24 cellular contexts compared by ENCODE assay signal in the genomic region with DNA sequence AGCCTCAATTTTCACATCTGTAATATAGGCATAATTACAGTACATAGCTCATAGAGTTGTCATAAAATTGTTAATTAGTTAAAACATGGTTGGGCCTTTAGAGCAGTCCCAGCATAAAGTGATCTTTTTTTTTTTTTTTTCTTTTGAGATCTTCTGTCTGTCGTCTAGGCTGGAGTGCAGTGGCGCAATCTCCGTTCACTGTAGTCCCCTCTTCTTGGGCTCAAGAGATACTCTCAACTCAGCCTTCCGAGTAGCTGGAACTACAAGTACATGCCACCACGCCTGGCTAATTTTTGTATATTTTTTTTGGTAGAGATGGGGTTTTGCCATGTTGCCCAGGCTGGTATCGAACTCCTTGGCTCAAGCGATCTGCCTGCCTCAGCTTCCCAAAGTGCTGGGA. TPM values are rescaled to one million over a fixed set of nuclear protein-coding genes. Genes with fewer than 3 reads are reported as not detected.
DNase-seq lines count a peak whose midpoint lies in the region; ATAC-seq, FAIRE-seq and TF ChIP-seq lines count a peak whose summit lies in the region.
"Had no signal": no experiment of that assay in that cellular context is flagged by ENCODE, and none has a peak within 500 bp of the region (broad histone marks: within the 10 kb centered on the region; RNA-seq: fewer than 3 reads in every experiment).

No MANE protein-coding gene starts in this region.

- H3K27me3 ChIP-seq in K562 (ENCODE audit: control insufficient read depth in 2 of 2, insufficient read depth in 2 of 2, low read length in 2 of 2) (no peaks in the 10 kb centered on the region), endothelial cell of umbilical vein (ENCODE audit: control insufficient read depth in 2 of 2, insufficient read depth in 2 of 2, low read length in 2 of 2) (no peaks in the 10 kb centered on the region), thyroid gland (no peaks in the 10 kb centered on the region)
- H3K27me3 ChIP-seq: BLaER1 treated with 17β-estradiol and CSF1 and Interleukin-3, amounts not matched to agents 10 nM and 100 nM had no signal

- in situ Hi-C loops in K562 (cut with MboI), result no loop called here

- H4K20me1 ChIP-seq in K562 (replicated peaks; ENCODE audit: control insufficient read depth, insufficient read depth, low read length) (no peaks in the 10 kb centered on the region), endothelial cell of umbilical vein (replicated peaks; ENCODE audit: control insufficient read depth, extremely low read depth, insufficient read depth, low read length) (no peaks in the 10 kb centered on the region)
- H4K20me1 ChIP-seq: BLaER1 treated with 17β-estradiol and CSF1 and Interleukin-3, amounts not matched to agents 10 nM and 100 nM had no signal

- no peak overlapping the region for H3K27ac ChIP-seq in K562 (ENCODE audit: extremely low read depth, low read depth, low read length)
- H3K27ac ChIP-seq in endothelial cell of umbilical vein (ENCODE audit: insufficient read depth, low read depth, low read length), result no peak overlapping the region
- H3K27ac ChIP-seq in thyroid gland, result peak overlapping the region; percentile 14 to 65 (median 43)
- H3K27ac ChIP-seq: 22Rv1; A549; BLaER1 treated with 17β-estradiol and CSF1 and Interleukin-3, amounts not matched to agents 10 nM and 100 nM; C4-2B had no signal

- CTCF ChIA-PET in K562 (lab: Yijun Ruan, JAX; ENCODE audit: low intra/inter-chr PET ratio) (no interaction called here), endothelial cell of umbilical vein (lab: Charles Lee) (interaction anchor here (1.4 kb wide), 2 partner anchors 14 to 34 kb away, joined by 3 read pairs; no protein-coding TSS in a partner anchor)

- H2AFZ ChIP-seq in K562 (ENCODE audit: low read depth, low read length), result no peak overlapping the region
- no peak overlapping the region for H2AFZ ChIP-seq in endothelial cell of umbilical vein (ENCODE audit: low read depth, low read length)

- ATAC-seq in K562, result no peak
- ATAC-seq in GM21360 (IDR thresholded peaks at IDR 0.05; ENCODE audit: unreplicated experiment), result no peak
- ATAC-seq: A549, GM12878 had no signal

- dilution Hi-C loops in endothelial cell of umbilical vein (cut with MboI; ENCODE audit: extremely low pct_ligation_motif_present, low sequenced_read_pairs), result no loop called here

- H3K36me3 ChIP-seq in K562 (ENCODE audit: control insufficient read depth, insufficient read depth, low read length), result peaks cover 69% of the 10 kb centered on the region
- H3K36me3 ChIP-seq in endothelial cell of umbilical vein (ENCODE audit: control insufficient read depth in 2 of 2, extremely low read depth in 1 of 2, insufficient read depth in 2 of 2, low read length in 2 of 2), result no peaks in the 10 kb centered on the region
- no peaks in the 10 kb centered on the region for H3K36me3 ChIP-seq in thyroid gland

- TF ChIP-seq CTCF in K562 (IDR thresholded peaks at IDR 0.05 in 2 of 3, conservative IDR thresholded peaks at IDR 0.05 in 1 of 3; ENCODE audit: insufficient read depth in 2 of 3, low read depth in 1 of 3, low read length in 3 of 3) (no peak), endothelial cell of umbilical vein (IDR thresholded peaks at IDR 0.05; ENCODE audit: extremely low read depth in 1 of 2, insufficient read depth in 1 of 2, low read depth in 1 of 2, low read length in 2 of 2) (no peak), thyroid gland (IDR thresholded peaks at IDR 0.05) (no peak)

- POLR2A ChIA-PET in K562 (lab: Yijun Ruan, JAX), result no interaction called here
- POLR2A ChIA-PET in endothelial cell of umbilical vein (lab: Charles Lee), result no interaction called here

- FAIRE-seq in K562 (lab: Jason Lieb, UNC) (no peak), endothelial cell of umbilical vein (lab: Jason Lieb, UNC) (peak; percentile 4)
- FAIRE-seq: GM12878, GM12892, GM18507 had no signal

- intact Hi-C loops in K562 (cut with micrococcal nuclease) (no loop called here), endothelial cell of umbilical vein (cut with micrococcal nuclease) (no loop called here), thyroid gland (cut with DNase I) (no loop called here)

- H3K4me1 ChIP-seq in K562 (replicated peaks in 1 of 2; ENCODE audit: control insufficient read depth in 2 of 2, insufficient read depth in 2 of 2, low read length in 2 of 2) (no peaks in the 10 kb centered on the region), endothelial cell of umbilical vein (ENCODE audit: control insufficient read depth, extremely low read depth, insufficient read depth, low read length) (no peaks in the 10 kb centered on the region), thyroid gland (peaks cover 9 to 21% of the 10 kb centered on the region in 2 donors)
- H3K4me1 ChIP-seq: A549; BLaER1 treated with 17β-estradiol and CSF1 and Interleukin-3, amounts not matched to agents 10 nM and 100 nM had no signal

- no peak overlapping the region for H3K4me3 ChIP-seq in K562
- no peak overlapping the region for H3K4me3 ChIP-seq in endothelial cell of umbilical vein (replicated peaks in 1 of 3; ENCODE audit: insufficient read depth in 1 of 3, low read depth in 1 of 3, low read length in 3 of 3)
- no peak overlapping the region for H3K4me3 ChIP-seq in thyroid gland (replicated peaks in 1 of 3)
- H3K4me3 ChIP-seq: A549; BLaER1 treated with 17β-estradiol and CSF1 and Interleukin-3, amounts not matched to agents 10 nM and 100 nM; GM12878 had no signal

- no peak for TF ChIP-seq EP300 in K562 (IDR thresholded peaks at IDR 0.05; ENCODE audit: low read length)

- H3K9me1 ChIP-seq in K562 (ENCODE audit: control insufficient read depth, insufficient read depth, low read length), result no peaks in the 10 kb centered on the region
- no peaks in the 10 kb centered on the region for H3K9me1 ChIP-seq in endothelial cell of umbilical vein (replicated peaks; ENCODE audit: control insufficient read depth, extremely low read depth, insufficient read depth, low read length)

- DNase-seq in K562 (ENCODE audit: extremely low read depth in 1 of 4, low spot score in 3 of 4) (no peak), endothelial cell of umbilical vein (ENCODE audit: low read depth, low spot score) (no peak), thyroid gland (peak; percentile 80 to 82), T-helper 1 cell (no peak)
- DNase-seq: AML-193; CD4-positive, alpha-beta T cell; CD8-positive, alpha-beta memory T cell; COR-L47; DMS 273 treated with DMSO at 0.1 percent for 48 hours; DMS153; DMS53; DMS79; DND-41; EL; GDM1 had no signal

- TF ChIP-seq POLR2A in K562 (conservative IDR thresholded peaks at IDR 0.05) (no peak), endothelial cell of umbilical vein (IDR thresholded peaks at IDR 0.05; ENCODE audit: low read depth, low read length) (no peak), thyroid gland (IDR thresholded peaks at IDR 0.05) (no peak)

- TF ChIP-seq RAD21 in K562 (CRISPR knock-in tag; conservative IDR thresholded peaks at IDR 0.05 in 1 of 2, IDR thresholded peaks at IDR 0.05 in 1 of 2), result no peak

- H3K4me2 ChIP-seq in K562 (ENCODE audit: insufficient read depth, low read length) (no peak overlapping the region), endothelial cell of umbilical vein (ENCODE audit: insufficient read depth, low read length) (no peak overlapping the region)
- H3K4me2 ChIP-seq: A549; BLaER1 treated with 17β-estradiol and CSF1 and Interleukin-3, amounts not matched to agents 10 nM and 100 nM had no signal

- no peak overlapping the region for H3K9ac ChIP-seq in K562 (ENCODE audit: insufficient read depth in 1 of 2, low read depth in 2 of 2, low read length in 2 of 2)
- no peak overlapping the region for H3K9ac ChIP-seq in endothelial cell of umbilical vein (replicated peaks; ENCODE audit: extremely low read depth, insufficient read depth, low read length)
- H3K9ac ChIP-seq: BLaER1 treated with 17β-estradiol and CSF1 and Interleukin-3, amounts not matched to agents 10 nM and 100 nM had no signal

- no TSS peak for BruUV-seq in K562 (replicated peaks; lab: Mats Ljungman, UMichigan)
- BruUV-seq in endothelial cell of umbilical vein (replicated peaks; lab: Mats Ljungman, UMichigan), result no TSS peak

- H3K9me3 ChIP-seq in K562 (replicated peaks; ENCODE audit: control insufficient read depth, insufficient read depth, low read depth, low read length) (no peaks in the 10 kb centered on the region), endothelial cell of umbilical vein (replicated peaks; ENCODE audit: control insufficient read depth, insufficient read depth, low read length) (no peaks in the 10 kb centered on the region), thyroid gland (no peaks in the 10 kb centered on the region)
- H3K9me3 ChIP-seq: A549; BLaER1 treated with 17β-estradiol and CSF1 and Interleukin-3, amounts not matched to agents 10 nM and 100 nM had no signal

- H3K79me2 ChIP-seq in K562 (ENCODE audit: control insufficient read depth, insufficient read depth, low read length) (no peaks in the 10 kb centered on the region), endothelial cell of umbilical vein (ENCODE audit: control insufficient read depth, insufficient read depth, low read length) (no peaks in the 10 kb centered on the region)

- WGBS in K562 (ENCODE audit: insufficient coverage, low coverage, missing lambda C conversion rate), result 100% methylated on average over 7 of the region's 7 CpGs
- 44 to 47% methylated on average over 7 of the region's 7 CpGs for WGBS in thyroid gland, 2 donors

RNA-seq across cellular contexts. Expression of a gene that starts 31.0 kb away (rescaled TPM):
- total RNA-seq in K562 (2011; cell fraction: chromatin; rRNA removed; ENCODE audit: low replicate concordance), result 0.55 and 1.2 TPM in 2 replicates
- 0.53 and 0.83 TPM in 2 replicates for total RNA-seq in K562 (2011; cell fraction: nucleolus; rRNA removed)
- total RNA-seq in K562 (2011; cell fraction: nucleoplasm; rRNA removed), result 0.88 and 1.5 TPM in 2 replicates
- 0.68 and 1.3 TPM in 2 replicates for total RNA-seq in K562 (2014; rRNA removed)
- total RNA-seq in K562 (2014; rRNA removed; fragmentation: Illumina TruSeq; extraction: Trizol), result 0.98 and 0.99 TPM in 2 replicates
- total RNA-seq in K562 (2015; rRNA removed; fragmentation: Illumina TruSeq; extraction: Trizol), result 1.4 TPM in 2 replicates
- 1.8 TPM in 2 replicates for total RNA-seq in K562 (2021)
- polyA plus RNA-seq in K562 (2011; rRNA removed), result 1.4 and 1.9 TPM in 2 replicates
- 1.7 and 2.9 TPM in 2 replicates for polyA plus RNA-seq in K562 (2011; cell fraction: cytosol; rRNA removed)
- 1.1 and 1.3 TPM in 2 replicates for polyA plus RNA-seq in K562 (2011; cell fraction: nucleus; rRNA removed)
- polyA plus RNA-seq in K562 (2012), result 1.4 and 2.6 TPM in 2 replicates
- polyA plus RNA-seq in K562 (2014; fragmentation: Illumina TruSeq; extraction: Trizol), result 1.3 TPM in 2 replicates
- under 1 TPM; 0.15 to 0.39 TPM for polyA plus RNA-seq in K562 (2014; fragmentation: Nextera tagmentation; extraction: Ambion mirVana)
- 0.77 and 1.8 TPM in 2 replicates for polyA plus RNA-seq in K562 (2014; rRNA removed)
- 1.1 and 1.8 TPM in 2 replicates for polyA minus RNA-seq in K562 (2011; rRNA and poly(A)+ RNA removed)
- 0.48 and 0.64 TPM in 2 replicates for polyA minus RNA-seq in K562 (2011; cell fraction: cytosol; rRNA and poly(A)+ RNA removed)
- polyA minus RNA-seq in K562 (2011; cell fraction: nucleus; rRNA and poly(A)+ RNA removed), result 0.11 and 0.13 TPM in 2 replicates
- 0.53 and 0.97 TPM in 2 replicates for total RNA-seq in endothelial cell of umbilical vein
- 0.60 and 0.81 TPM in 2 replicates for polyA plus RNA-seq in endothelial cell of umbilical vein
- 0.48 and 0.52 TPM in 2 replicates for polyA plus RNA-seq in endothelial cell of umbilical vein (2011; cell fraction: cytosol; rRNA removed)
- 0.22 and 0.31 TPM in 2 replicates for polyA plus RNA-seq in endothelial cell of umbilical vein (2011; cell fraction: nucleus; rRNA removed)
- 0.55 and 0.82 TPM in 2 replicates for polyA plus RNA-seq in endothelial cell of umbilical vein (2012)
- polyA minus RNA-seq in endothelial cell of umbilical vein, result 0.19 and 0.39 TPM in 2 replicates
- not detected for polyA minus RNA-seq in endothelial cell of umbilical vein (2011; cell fraction: cytosol; rRNA and poly(A)+ RNA removed)
- not detected in 2 replicates for polyA minus RNA-seq in endothelial cell of umbilical vein (2011; cell fraction: nucleus; rRNA and poly(A)+ RNA removed)
- 10 to 100 TPM in 2 of 4 donors, 1 to 10 TPM in 2; 5.2 to 14.8 (median 10.3) TPM for total RNA-seq in thyroid gland
- total RNA-seq: A172, GM12878 had no signal
- polyA plus RNA-seq: CD8-positive, alpha-beta memory T cell had no signal

RNA-seq across cellular contexts. Expression of a gene that starts 33.9 kb away (rescaled TPM):
- total RNA-seq in K562 (2011; cell fraction: chromatin; rRNA removed; ENCODE audit: low replicate concordance), result 30.5 and 61.9 TPM in 2 replicates
- total RNA-seq in K562 (2011; cell fraction: nucleolus; rRNA removed), result 43.8 and 46.4 TPM in 2 replicates
- total RNA-seq in K562 (2011; cell fraction: nucleoplasm; rRNA removed), result 40.5 and 42.9 TPM in 2 replicates
- total RNA-seq in K562 (2014; rRNA removed) (72.5 and 96.7 TPM in 2 replicates), K562 (2014; rRNA removed; fragmentation: Illumina TruSeq; extraction: Trizol) (58.6 and 60.6 TPM in 2 replicates), K562 (2015; rRNA removed; fragmentation: Illumina TruSeq; extraction: Trizol) (94.7 and 97.8 TPM in 2 replicates), K562 (2021) (141 and 153 TPM in 2 replicates), endothelial cell of umbilical vein (482 and 487 TPM in 2 replicates), thyroid gland (100 to 1,000 TPM; 118 to 153 (median 131) TPM)
- polyA plus RNA-seq in K562 (2011; rRNA removed) (46.3 and 61.6 TPM in 2 replicates), K562 (2014; fragmentation: Illumina TruSeq; extraction: Trizol) (108 and 109 TPM in 2 replicates), K562 (2014; fragmentation: Nextera tagmentation; extraction: Ambion mirVana) (10 to 100 TPM; 29.4 to 46.0 TPM), K562 (2014; rRNA removed) (62.2 and 66.7 TPM in 2 replicates), endothelial cell of umbilical vein (339 and 370 TPM in 2 replicates)
- 43.4 and 85.3 TPM in 2 replicates for polyA plus RNA-seq in K562 (2011; cell fraction: cytosol; rRNA removed)
- polyA plus RNA-seq in K562 (2011; cell fraction: nucleus; rRNA removed), result 24.4 and 32.6 TPM in 2 replicates
- polyA plus RNA-seq in K562 (2012), result 310 and 384 TPM in 2 replicates
- 83.5 and 143 TPM in 2 replicates for polyA minus RNA-seq in K562 (2011; rRNA and poly(A)+ RNA removed)
- polyA minus RNA-seq in K562 (2011; cell fraction: cytosol; rRNA and poly(A)+ RNA removed), result 71.9 and 78.2 TPM in 2 replicates
- polyA minus RNA-seq in K562 (2011; cell fraction: nucleus; rRNA and poly(A)+ RNA removed), result 13.9 and 17.1 TPM in 2 replicates
- polyA plus RNA-seq in endothelial cell of umbilical vein (2011; cell fraction: cytosol; rRNA removed), result 350 and 373 TPM in 2 replicates
- 171 and 172 TPM in 2 replicates for polyA plus RNA-seq in endothelial cell of umbilical vein (2011; cell fraction: nucleus; rRNA removed)
- polyA plus RNA-seq in endothelial cell of umbilical vein (2012), result 681 and 716 TPM in 2 replicates
- polyA minus RNA-seq in endothelial cell of umbilical vein, result 606 and 665 TPM in 2 replicates
- polyA minus RNA-seq in endothelial cell of umbilical vein (2011; cell fraction: cytosol; rRNA and poly(A)+ RNA removed), result 77.7 TPM
- polyA minus RNA-seq in endothelial cell of umbilical vein (2011; cell fraction: nucleus; rRNA and poly(A)+ RNA removed), result 61.4 and 67.8 TPM in 2 replicates

RNA-seq across cellular contexts. Expression of a gene that starts 49.5 kb away (rescaled TPM):
- total RNA-seq in K562 (2011; cell fraction: chromatin; rRNA removed; ENCODE audit: low replicate concordance), result 4.9 and 13.4 TPM in 2 replicates
- total RNA-seq in K562 (2011; cell fraction: nucleolus; rRNA removed), result 12.0 and 15.2 TPM in 2 replicates
- 8.1 and 8.3 TPM in 2 replicates for total RNA-seq in K562 (2011; cell fraction: nucleoplasm; rRNA removed)
- total RNA-seq in K562 (2014; rRNA removed) (11.7 and 13.9 TPM in 2 replicates), K562 (2014; rRNA removed; fragmentation: Illumina TruSeq; extraction: Trizol) (3.9 and 4.7 TPM in 2 replicates), K562 (2015; rRNA removed; fragmentation: Illumina TruSeq; extraction: Trizol) (8.4 and 9.4 TPM in 2 replicates), K562 (2021) (10.6 TPM in 2 replicates), endothelial cell of umbilical vein (9.4 and 11.1 TPM in 2 replicates), thyroid gland (10 to 100 TPM; 23.9 to 43.9 (median 35.8) TPM)
- polyA plus RNA-seq in K562 (2011; rRNA removed) (5.3 and 7.5 TPM in 2 replicates), K562 (2014; fragmentation: Illumina TruSeq; extraction: Trizol) (11.3 TPM in 2 replicates), K562 (2014; fragmentation: Nextera tagmentation; extraction: Ambion mirVana) (10 to 100 TPM in 1 of 2 experiments, 1 to 10 TPM in 1; 4.4 to 10.2 TPM), K562 (2014; rRNA removed) (12.0 and 13.1 TPM in 2 replicates), endothelial cell of umbilical vein (22.5 and 23.5 TPM in 2 replicates)
- 8.4 and 15.8 TPM in 2 replicates for polyA plus RNA-seq in K562 (2011; cell fraction: cytosol; rRNA removed)
- 8.6 and 12.3 TPM in 2 replicates for polyA plus RNA-seq in K562 (2011; cell fraction: nucleus; rRNA removed)
- polyA plus RNA-seq in K562 (2012), result 16.2 and 33.1 TPM in 2 replicates
- polyA minus RNA-seq in K562 (2011; rRNA and poly(A)+ RNA removed), result 2.5 and 4.1 TPM in 2 replicates
- polyA minus RNA-seq in K562 (2011; cell fraction: cytosol; rRNA and poly(A)+ RNA removed), result 2.3 and 3.0 TPM in 2 replicates
- polyA minus RNA-seq in K562 (2011; cell fraction: nucleus; rRNA and poly(A)+ RNA removed), result 3.2 and 3.3 TPM in 2 replicates
- polyA plus RNA-seq in endothelial cell of umbilical vein (2011; cell fraction: cytosol; rRNA removed), result 17.1 and 17.9 TPM in 2 replicates
- 13.8 and 14.5 TPM in 2 replicates for polyA plus RNA-seq in endothelial cell of umbilical vein (2011; cell fraction: nucleus; rRNA removed)
- 8.8 and 9.0 TPM in 2 replicates for polyA plus RNA-seq in endothelial cell of umbilical vein (2012)
- polyA minus RNA-seq in endothelial cell of umbilical vein, result 11.0 and 11.7 TPM in 2 replicates
- 11.2 TPM for polyA minus RNA-seq in endothelial cell of umbilical vein (2011; cell fraction: cytosol; rRNA and poly(A)+ RNA removed)
- polyA minus RNA-seq in endothelial cell of umbilical vein (2011; cell fraction: nucleus; rRNA and poly(A)+ RNA removed), result 4.4 and 5.2 TPM in 2 replicates

RNA-seq across cellular contexts. Expression of a gene that starts 57.8 kb away (rescaled TPM):
- 253 and 412 TPM in 2 replicates for total RNA-seq in K562 (2011; cell fraction: chromatin; rRNA removed; ENCODE audit: low replicate concordance)
- 1,095 and 1,098 TPM in 2 replicates for total RNA-seq in K562 (2011; cell fraction: nucleolus; rRNA removed)
- total RNA-seq in K562 (2011; cell fraction: nucleoplasm; rRNA removed), result 971 and 1,742 TPM in 2 replicates
- total RNA-seq in K562 (2014; rRNA removed) (2,067 and 2,551 TPM in 2 replicates), K562 (2014; rRNA removed; fragmentation: Illumina TruSeq; extraction: Trizol) (2,142 and 2,848 TPM in 2 replicates), K562 (2015; rRNA removed; fragmentation: Illumina TruSeq; extraction: Trizol) (2,702 and 3,023 TPM in 2 replicates), K562 (2021) (1,539 and 1,728 TPM in 2 replicates), endothelial cell of umbilical vein (1,014 and 1,102 TPM in 2 replicates), thyroid gland (1,000 to 10,000 TPM in 2 of 4 donors, 100 to 1,000 TPM in 2; 425 to 1,406 (median 814) TPM)
- polyA plus RNA-seq in K562 (2011; rRNA removed) (5,002 and 6,155 TPM in 2 replicates), K562 (2014; fragmentation: Illumina TruSeq; extraction: Trizol) (4,115 and 4,591 TPM in 2 replicates), K562 (2014; fragmentation: Nextera tagmentation; extraction: Ambion mirVana) (1,000 to 10,000 TPM; 3,710 to 4,120 TPM), K562 (2014; rRNA removed) (3,174 and 4,926 TPM in 2 replicates), endothelial cell of umbilical vein (2,467 and 2,620 TPM in 2 replicates)
- 2,939 and 4,172 TPM in 2 replicates for polyA plus RNA-seq in K562 (2011; cell fraction: cytosol; rRNA removed)
- polyA plus RNA-seq in K562 (2011; cell fraction: nucleus; rRNA removed), result 1,268 and 1,390 TPM in 2 replicates
- polyA plus RNA-seq in K562 (2012), result 3,200 and 4,932 TPM in 2 replicates
- polyA minus RNA-seq in K562 (2011; rRNA and poly(A)+ RNA removed), result 945 and 1,386 TPM in 2 replicates
- 577 and 776 TPM in 2 replicates for polyA minus RNA-seq in K562 (2011; cell fraction: cytosol; rRNA and poly(A)+ RNA removed)
- polyA minus RNA-seq in K562 (2011; cell fraction: nucleus; rRNA and poly(A)+ RNA removed), result 198 and 385 TPM in 2 replicates
- 4,890 and 5,080 TPM in 2 replicates for polyA plus RNA-seq in endothelial cell of umbilical vein (2011; cell fraction: cytosol; rRNA removed)
- 1,058 and 1,799 TPM in 2 replicates for polyA plus RNA-seq in endothelial cell of umbilical vein (2011; cell fraction: nucleus; rRNA removed)
- 2,952 and 3,928 TPM in 2 replicates for polyA plus RNA-seq in endothelial cell of umbilical vein (2012)
- polyA minus RNA-seq in endothelial cell of umbilical vein, result 1,135 and 1,329 TPM in 2 replicates
- polyA minus RNA-seq in endothelial cell of umbilical vein (2011; cell fraction: cytosol; rRNA and poly(A)+ RNA removed), result 601 TPM
- 149 and 293 TPM in 2 replicates for polyA minus RNA-seq in endothelial cell of umbilical vein (2011; cell fraction: nucleus; rRNA and poly(A)+ RNA removed)

Comparison
In these comparisons a context has a peak if more than half of its experiments do, and no peak if none do; other contexts are left out.
1. DNase-seq: peak in thyroid gland (2 of 2); none in K562 (0 of 4), endothelial cell of umbilical vein (single experiment) and T-helper 1 cell (0 of 5).
2. H3K27ac ChIP-seq: peak in thyroid gland (3 of 3); none in K562 (single experiment) and endothelial cell of umbilical vein (single experiment).